Comparison of ENCODE assay signal across 1 cellular context in genomic region chr1:26684763-26685162, GRCh38.
TF ChIP-seq lines count a peak whose summit lies in the region.

No MANE protein-coding gene starts in this region.

TF ChIP-seq in K562, 482 proteins besides CTCF, POLR2A, EP300 and RAD21:
- TF ChIP-seq ZNF277 (CRISPR knock-in tag; IDR thresholded peaks at IDR 0.05; ENCODE audit: borderline replicate concordance) (no peak), CCAR2 (IDR thresholded peaks at IDR 0.05; ENCODE audit: low read depth, low read length) (no peak), TFE3 (CRISPR knock-in tag; IDR thresholded peaks at IDR 0.05) (no peak), GATAD2B (IDR thresholded peaks at IDR 0.05; ENCODE audit: borderline replicate concordance) (peak; percentile 44; the same call in 1 of the 2 replicates), ZNF655 (CRISPR knock-in tag; IDR thresholded peaks at IDR 0.05) (no peak), SAFB (IDR thresholded peaks at IDR 0.05; ENCODE audit: borderline replicate concordance, low read depth, low read length) (no peak), ATF6 (CRISPR knock-in tag; IDR thresholded peaks at IDR 0.05) (no peak), RFX7 (CRISPR knock-in tag; IDR thresholded peaks at IDR 0.05) (no peak), ZKSCAN8 (CRISPR knock-in tag; IDR thresholded peaks at IDR 0.05) (no peak), HOXB6 (CRISPR knock-in tag; IDR thresholded peaks at IDR 0.05; ENCODE audit: borderline replicate concordance) (no peak), SPI1 (IDR thresholded peaks at IDR 0.05; ENCODE audit: borderline replicate concordance, low read depth, low read length) (peak; percentile 71; the same call in 1 of the 2 replicates), ZNF592 (IDR thresholded peaks at IDR 0.05) (no peak), TARDBP (IDR thresholded peaks at IDR 0.05) (no peak)
